ENCODE assay signal across 1 cellular context in the genomic region with DNA sequence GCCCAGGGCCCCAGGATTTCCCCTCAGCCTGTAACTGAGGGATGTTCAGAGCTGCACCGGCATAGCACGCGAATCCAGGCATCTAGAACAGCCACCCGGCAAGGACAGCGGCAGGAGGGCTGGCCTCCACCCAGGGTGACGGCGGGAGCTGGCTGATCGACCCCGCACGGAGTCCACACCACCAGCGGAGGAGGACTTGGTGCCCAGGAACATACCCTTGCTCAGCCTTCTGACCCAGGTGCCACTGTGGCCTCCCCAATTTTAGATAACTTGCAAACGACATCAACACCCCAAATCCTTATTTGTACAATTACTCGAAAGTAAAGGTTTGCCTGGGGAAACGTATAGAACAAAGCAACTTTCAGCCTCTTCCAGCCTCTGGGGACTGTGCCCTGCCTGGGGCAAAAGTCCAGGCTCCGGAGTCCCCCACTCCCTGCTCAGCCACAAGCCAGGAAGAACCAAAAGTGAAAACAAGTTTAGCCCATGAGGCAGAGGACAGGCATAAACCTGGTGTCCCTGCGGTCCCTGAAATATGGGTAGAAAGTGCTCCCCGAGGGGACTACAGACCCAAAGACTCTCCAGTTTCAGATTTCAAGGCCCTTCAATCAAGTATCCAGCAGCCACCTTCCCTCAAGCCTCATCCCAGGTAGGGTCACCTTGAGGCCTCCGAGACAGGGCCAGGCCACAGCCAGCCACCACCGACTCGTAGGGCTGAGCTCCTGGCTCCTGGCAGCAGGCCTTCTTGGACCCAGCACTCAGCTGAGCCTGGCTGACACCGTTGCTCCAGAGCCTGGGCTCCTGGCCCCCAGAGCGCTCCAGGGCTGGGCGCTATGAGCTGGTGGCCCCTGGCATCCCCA.
TF ChIP-seq lines count a peak whose summit lies in the region.

No MANE protein-coding gene starts in this region.

TF ChIP-seq in HepG2, 621 proteins besides CTCF, POLR2A, EP300 and RAD21 (continued from another document and continues in another):
- TF ChIP-seq BRCA1 (CRISPR knock-in tag; IDR thresholded peaks at IDR 0.05) (0 out of 2 replicates have a peak, but pooled peaks have one; percentile 42), IRF2 (CRISPR knock-in tag; IDR thresholded peaks at IDR 0.05) (no peak), NFIB (CRISPR knock-in tag; IDR thresholded peaks at IDR 0.05; ENCODE audit: borderline replicate concordance) (no peak), ZNF547 (CRISPR knock-in tag; IDR thresholded peaks at IDR 0.05) (peak; percentile 82; the same call in 1 of the 2 replicates), MAFK (conservative IDR thresholded peaks at IDR 0.05 in 1 of 2, IDR thresholded peaks at IDR 0.05 in 1 of 2; ENCODE audit: low read length in 2 of 2) (no peak), U2AF2 (IDR thresholded peaks at IDR 0.05; ENCODE audit: low read depth, low read length) (no peak), RFXAP (CRISPR knock-in tag; IDR thresholded peaks at IDR 0.05; ENCODE audit: borderline replicate concordance) (peak; percentile 10; the same call in 1 of the 2 replicates), MED1 (CRISPR knock-in tag; IDR thresholded peaks at IDR 0.05) (peak; percentile 17; the same call in 1 of the 2 replicates), NAIF1 (CRISPR knock-in tag; IDR thresholded peaks at IDR 0.05; ENCODE audit: borderline replicate concordance) (no peak), SNAI1 (CRISPR knock-in tag; IDR thresholded peaks at IDR 0.05; ENCODE audit: borderline replicate concordance) (no peak; the same call in 1 of the 2 replicates), BCL6 (CRISPR knock-in tag; IDR thresholded peaks at IDR 0.05) (peak; percentile 92), XRCC5 (optimal IDR thresholded peaks at IDR 0.05; ENCODE audit: low read length) (peak; percentile 44), KDM5B (CRISPR knock-in tag; IDR thresholded peaks at IDR 0.05; ENCODE audit: borderline replicate concordance) (peak; percentile 59; the same call in 1 of the 2 replicates), BRD4 (CRISPR knock-in tag; IDR thresholded peaks at IDR 0.05) (peak; percentile 80), ZFAT (CRISPR knock-in tag; conservative IDR thresholded peaks at IDR 0.05) (no peak), ZNF432 (CRISPR knock-in tag; IDR thresholded peaks at IDR 0.05; ENCODE audit: borderline replicate concordance) (no peak), ZNF501 (CRISPR knock-in tag; IDR thresholded peaks at IDR 0.05) (peak; percentile 35; the same call in 1 of the 2 replicates), ZFP36L1 (CRISPR knock-in tag; IDR thresholded peaks at IDR 0.05) (no peak), ZNF446 (CRISPR knock-in tag; IDR thresholded peaks at IDR 0.05) (no peak), HNRNPL (IDR thresholded peaks at IDR 0.05; ENCODE audit: low read depth, low read length) (peak; percentile 86), ERF (CRISPR knock-in tag; IDR thresholded peaks at IDR 0.05) (no peak), ZNF20 (CRISPR knock-in tag; IDR thresholded peaks at IDR 0.05) (no peak), PHF20 (CRISPR knock-in tag; IDR thresholded peaks at IDR 0.05) (peak; percentile 8; the same call in 1 of the 2 replicates), ZNF44 (CRISPR knock-in tag; IDR thresholded peaks at IDR 0.05) (0 out of 2 replicates have a peak, but pooled peaks have one; percentile 54), RAD51 (IDR thresholded peaks at IDR 0.05; ENCODE audit: borderline replicate concordance) (no peak), RXRB (CRISPR knock-in tag; IDR thresholded peaks at IDR 0.05; ENCODE audit: borderline replicate concordance) (no peak), ESRRA (CRISPR knock-in tag; IDR thresholded peaks at IDR 0.05; ENCODE audit: low read depth) (peak; percentile 44), ARNT2 (CRISPR knock-in tag; IDR thresholded peaks at IDR 0.05; ENCODE audit: low read depth) (0 out of 2 replicates have a peak, but pooled peaks have one; percentile 47)
- TF ChIP-seq, protein P1, sequence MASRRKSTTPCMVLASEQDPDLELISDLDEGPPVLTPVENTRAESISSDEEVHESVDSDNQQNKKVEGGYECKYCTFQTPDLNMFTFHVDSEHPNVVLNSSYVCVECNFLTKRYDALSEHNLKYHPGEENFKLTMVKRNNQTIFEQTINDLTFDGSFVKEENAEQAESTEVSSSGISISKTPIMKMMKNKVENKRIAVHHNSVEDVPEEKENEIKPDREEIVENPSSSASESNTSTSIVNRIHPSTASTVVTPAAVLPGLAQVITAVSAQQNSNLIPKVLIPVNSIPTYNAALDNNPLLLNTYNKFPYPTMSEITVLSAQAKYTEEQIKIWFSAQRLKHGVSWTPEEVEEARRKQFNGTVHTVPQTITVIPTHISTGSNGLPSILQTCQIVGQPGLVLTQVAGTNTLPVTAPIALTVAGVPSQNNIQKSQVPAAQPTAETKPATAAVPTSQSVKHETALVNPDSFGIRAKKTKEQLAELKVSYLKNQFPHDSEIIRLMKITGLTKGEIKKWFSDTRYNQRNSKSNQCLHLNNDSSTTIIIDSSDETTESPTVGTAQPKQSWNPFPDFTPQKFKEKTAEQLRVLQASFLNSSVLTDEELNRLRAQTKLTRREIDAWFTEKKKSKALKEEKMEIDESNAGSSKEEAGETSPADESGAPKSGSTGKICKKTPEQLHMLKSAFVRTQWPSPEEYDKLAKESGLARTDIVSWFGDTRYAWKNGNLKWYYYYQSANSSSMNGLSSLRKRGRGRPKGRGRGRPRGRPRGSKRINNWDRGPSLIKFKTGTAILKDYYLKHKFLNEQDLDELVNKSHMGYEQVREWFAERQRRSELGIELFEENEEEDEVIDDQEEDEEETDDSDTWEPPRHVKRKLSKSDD (CRISPR knock-in tag; IDR thresholded peaks at IDR 0.05; ENCODE audit: low read depth) = 0 out of 2 replicates have a peak, but pooled peaks have one; percentile 47
- TF ChIP-seq, protein P2, sequence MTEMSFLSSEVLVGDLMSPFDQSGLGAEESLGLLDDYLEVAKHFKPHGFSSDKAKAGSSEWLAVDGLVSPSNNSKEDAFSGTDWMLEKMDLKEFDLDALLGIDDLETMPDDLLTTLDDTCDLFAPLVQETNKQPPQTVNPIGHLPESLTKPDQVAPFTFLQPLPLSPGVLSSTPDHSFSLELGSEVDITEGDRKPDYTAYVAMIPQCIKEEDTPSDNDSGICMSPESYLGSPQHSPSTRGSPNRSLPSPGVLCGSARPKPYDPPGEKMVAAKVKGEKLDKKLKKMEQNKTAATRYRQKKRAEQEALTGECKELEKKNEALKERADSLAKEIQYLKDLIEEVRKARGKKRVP (CRISPR knock-in tag; IDR thresholded peaks at IDR 0.05) = no peak
- TF ChIP-seq, protein P3, sequence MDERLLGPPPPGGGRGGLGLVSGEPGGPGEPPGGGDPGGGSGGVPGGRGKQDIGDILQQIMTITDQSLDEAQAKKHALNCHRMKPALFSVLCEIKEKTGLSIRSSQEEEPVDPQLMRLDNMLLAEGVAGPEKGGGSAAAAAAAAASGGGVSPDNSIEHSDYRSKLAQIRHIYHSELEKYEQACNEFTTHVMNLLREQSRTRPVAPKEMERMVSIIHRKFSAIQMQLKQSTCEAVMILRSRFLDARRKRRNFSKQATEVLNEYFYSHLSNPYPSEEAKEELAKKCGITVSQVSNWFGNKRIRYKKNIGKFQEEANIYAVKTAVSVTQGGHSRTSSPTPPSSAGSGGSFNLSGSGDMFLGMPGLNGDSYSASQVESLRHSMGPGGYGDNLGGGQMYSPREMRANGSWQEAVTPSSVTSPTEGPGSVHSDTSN (CRISPR knock-in tag; IDR thresholded peaks at IDR 0.05) = no peak
- TF ChIP-seq, protein P4, sequence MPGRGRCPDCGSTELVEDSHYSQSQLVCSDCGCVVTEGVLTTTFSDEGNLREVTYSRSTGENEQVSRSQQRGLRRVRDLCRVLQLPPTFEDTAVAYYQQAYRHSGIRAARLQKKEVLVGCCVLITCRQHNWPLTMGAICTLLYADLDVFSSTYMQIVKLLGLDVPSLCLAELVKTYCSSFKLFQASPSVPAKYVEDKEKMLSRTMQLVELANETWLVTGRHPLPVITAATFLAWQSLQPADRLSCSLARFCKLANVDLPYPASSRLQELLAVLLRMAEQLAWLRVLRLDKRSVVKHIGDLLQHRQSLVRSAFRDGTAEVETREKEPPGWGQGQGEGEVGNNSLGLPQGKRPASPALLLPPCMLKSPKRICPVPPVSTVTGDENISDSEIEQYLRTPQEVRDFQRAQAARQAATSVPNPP (CRISPR knock-in tag; IDR thresholded peaks at IDR 0.05) = no peak
- TF ChIP-seq, protein P5, sequence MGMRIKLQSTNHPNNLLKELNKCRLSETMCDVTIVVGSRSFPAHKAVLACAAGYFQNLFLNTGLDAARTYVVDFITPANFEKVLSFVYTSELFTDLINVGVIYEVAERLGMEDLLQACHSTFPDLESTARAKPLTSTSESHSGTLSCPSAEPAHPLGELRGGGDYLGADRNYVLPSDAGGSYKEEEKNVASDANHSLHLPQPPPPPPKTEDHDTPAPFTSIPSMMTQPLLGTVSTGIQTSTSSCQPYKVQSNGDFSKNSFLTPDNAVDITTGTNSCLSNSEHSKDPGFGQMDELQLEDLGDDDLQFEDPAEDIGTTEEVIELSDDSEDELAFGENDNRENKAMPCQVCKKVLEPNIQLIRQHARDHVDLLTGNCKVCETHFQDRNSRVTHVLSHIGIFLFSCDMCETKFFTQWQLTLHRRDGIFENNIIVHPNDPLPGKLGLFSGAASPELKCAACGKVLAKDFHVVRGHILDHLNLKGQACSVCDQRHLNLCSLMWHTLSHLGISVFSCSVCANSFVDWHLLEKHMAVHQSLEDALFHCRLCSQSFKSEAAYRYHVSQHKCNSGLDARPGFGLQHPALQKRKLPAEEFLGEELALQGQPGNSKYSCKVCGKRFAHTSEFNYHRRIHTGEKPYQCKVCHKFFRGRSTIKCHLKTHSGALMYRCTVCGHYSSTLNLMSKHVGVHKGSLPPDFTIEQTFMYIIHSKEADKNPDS (CRISPR knock-in tag; IDR thresholded peaks at IDR 0.05) = no peak
- TF ChIP-seq, protein P6, sequence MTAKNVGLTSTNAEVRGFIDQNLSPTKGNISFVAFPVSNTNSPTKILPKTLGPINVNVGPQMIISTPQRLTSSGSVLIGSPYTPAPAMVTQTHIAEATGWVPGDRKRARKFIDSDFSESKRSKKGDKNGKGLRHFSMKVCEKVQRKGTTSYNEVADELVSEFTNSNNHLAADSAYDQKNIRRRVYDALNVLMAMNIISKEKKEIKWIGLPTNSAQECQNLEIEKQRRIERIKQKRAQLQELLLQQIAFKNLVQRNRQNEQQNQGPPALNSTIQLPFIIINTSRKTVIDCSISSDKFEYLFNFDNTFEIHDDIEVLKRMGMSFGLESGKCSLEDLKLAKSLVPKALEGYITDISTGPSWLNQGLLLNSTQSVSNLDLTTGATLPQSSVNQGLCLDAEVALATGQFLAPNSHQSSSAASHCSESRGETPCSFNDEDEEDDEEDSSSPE (CRISPR knock-in tag; IDR thresholded peaks at IDR 0.05) = peak; percentile 37; the same call in 1 of the 2 replicates
- TF ChIP-seq, protein P7, sequence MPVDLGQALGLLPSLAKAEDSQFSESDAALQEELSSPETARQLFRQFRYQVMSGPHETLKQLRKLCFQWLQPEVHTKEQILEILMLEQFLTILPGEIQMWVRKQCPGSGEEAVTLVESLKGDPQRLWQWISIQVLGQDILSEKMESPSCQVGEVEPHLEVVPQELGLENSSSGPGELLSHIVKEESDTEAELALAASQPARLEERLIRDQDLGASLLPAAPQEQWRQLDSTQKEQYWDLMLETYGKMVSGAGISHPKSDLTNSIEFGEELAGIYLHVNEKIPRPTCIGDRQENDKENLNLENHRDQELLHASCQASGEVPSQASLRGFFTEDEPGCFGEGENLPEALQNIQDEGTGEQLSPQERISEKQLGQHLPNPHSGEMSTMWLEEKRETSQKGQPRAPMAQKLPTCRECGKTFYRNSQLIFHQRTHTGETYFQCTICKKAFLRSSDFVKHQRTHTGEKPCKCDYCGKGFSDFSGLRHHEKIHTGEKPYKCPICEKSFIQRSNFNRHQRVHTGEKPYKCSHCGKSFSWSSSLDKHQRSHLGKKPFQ (CRISPR knock-in tag; IDR thresholded peaks at IDR 0.05; ENCODE audit: insufficient replicate concordance) = no peak
- TF ChIP-seq, protein P8, sequence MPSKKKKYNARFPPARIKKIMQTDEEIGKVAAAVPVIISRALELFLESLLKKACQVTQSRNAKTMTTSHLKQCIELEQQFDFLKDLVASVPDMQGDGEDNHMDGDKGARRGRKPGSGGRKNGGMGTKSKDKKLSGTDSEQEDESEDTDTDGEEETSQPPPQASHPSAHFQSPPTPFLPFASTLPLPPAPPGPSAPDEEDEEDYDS (CRISPR knock-in tag; IDR thresholded peaks at IDR 0.05) = no peak
- TF ChIP-seq, protein P9, sequence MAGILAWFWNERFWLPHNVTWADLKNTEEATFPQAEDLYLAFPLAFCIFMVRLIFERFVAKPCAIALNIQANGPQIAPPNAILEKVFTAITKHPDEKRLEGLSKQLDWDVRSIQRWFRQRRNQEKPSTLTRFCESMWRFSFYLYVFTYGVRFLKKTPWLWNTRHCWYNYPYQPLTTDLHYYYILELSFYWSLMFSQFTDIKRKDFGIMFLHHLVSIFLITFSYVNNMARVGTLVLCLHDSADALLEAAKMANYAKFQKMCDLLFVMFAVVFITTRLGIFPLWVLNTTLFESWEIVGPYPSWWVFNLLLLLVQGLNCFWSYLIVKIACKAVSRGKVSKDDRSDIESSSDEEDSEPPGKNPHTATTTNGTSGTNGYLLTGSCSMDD (CRISPR knock-in tag; IDR thresholded peaks at IDR 0.05) = no peak
- TF ChIP-seq, protein P10, sequence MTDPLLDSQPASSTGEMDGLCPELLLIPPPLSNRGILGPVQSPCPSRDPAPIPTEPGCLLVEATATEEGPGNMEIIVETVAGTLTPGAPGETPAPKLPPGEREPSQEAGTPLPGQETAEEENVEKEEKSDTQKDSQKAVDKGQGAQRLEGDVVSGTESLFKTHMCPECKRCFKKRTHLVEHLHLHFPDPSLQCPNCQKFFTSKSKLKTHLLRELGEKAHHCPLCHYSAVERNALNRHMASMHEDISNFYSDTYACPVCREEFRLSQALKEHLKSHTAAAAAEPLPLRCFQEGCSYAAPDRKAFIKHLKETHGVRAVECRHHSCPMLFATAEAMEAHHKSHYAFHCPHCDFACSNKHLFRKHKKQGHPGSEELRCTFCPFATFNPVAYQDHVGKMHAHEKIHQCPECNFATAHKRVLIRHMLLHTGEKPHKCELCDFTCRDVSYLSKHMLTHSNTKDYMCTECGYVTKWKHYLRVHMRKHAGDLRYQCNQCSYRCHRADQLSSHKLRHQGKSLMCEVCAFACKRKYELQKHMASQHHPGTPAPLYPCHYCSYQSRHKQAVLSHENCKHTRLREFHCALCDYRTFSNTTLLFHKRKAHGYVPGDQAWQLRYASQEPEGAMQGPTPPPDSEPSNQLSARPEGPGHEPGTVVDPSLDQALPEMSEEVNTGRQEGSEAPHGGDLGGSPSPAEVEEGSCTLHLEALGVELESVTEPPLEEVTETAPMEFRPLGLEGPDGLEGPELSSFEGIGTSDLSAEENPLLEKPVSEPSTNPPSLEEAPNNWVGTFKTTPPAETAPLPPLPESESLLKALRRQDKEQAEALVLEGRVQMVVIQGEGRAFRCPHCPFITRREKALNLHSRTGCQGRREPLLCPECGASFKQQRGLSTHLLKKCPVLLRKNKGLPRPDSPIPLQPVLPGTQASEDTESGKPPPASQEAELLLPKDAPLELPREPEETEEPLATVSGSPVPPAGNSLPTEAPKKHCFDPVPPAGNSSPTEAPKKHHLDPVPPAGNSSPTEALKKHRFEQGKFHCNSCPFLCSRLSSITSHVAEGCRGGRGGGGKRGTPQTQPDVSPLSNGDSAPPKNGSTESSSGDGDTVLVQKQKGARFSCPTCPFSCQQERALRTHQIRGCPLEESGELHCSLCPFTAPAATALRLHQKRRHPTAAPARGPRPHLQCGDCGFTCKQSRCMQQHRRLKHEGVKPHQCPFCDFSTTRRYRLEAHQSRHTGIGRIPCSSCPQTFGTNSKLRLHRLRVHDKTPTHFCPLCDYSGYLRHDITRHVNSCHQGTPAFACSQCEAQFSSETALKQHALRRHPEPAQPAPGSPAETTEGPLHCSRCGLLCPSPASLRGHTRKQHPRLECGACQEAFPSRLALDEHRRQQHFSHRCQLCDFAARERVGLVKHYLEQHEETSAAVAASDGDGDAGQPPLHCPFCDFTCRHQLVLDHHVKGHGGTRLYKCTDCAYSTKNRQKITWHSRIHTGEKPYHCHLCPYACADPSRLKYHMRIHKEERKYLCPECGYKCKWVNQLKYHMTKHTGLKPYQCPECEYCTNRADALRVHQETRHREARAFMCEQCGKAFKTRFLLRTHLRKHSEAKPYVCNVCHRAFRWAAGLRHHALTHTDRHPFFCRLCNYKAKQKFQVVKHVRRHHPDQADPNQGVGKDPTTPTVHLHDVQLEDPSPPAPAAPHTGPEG (CRISPR knock-in tag; IDR thresholded peaks at IDR 0.05) = peak; percentile 58; the same call in 1 of the 2 replicates
